8 cellular contexts compared by ENCODE assay signal in genomic region chr1:112701227-112702066, GRCh38. TPM values are rescaled to one million over a fixed set of nuclear protein-coding genes. Genes with fewer than 3 reads are reported as not detected.
DNase-seq lines count a peak whose midpoint lies in the region; ATAC-seq, FAIRE-seq and TF ChIP-seq lines count a peak whose summit lies in the region.

No MANE protein-coding gene starts in this region.

- peak overlapping the region; percentile 48 for H3K23ac ChIP-seq in mesendoderm (ENCODE audit: low read length)

- H3K9me3 ChIP-seq in astrocyte (ENCODE audit: insufficient read depth, low read depth, low read length) (no peaks in the 10 kb centered on the region), thoracic aorta (no peaks in the 10 kb centered on the region)

- no peak for ATAC-seq in activated CD4-positive, alpha-beta T cell treated with anti-CD3 and anti-CD28 coated beads for 36 hours
- ATAC-seq in thoracic aorta (ENCODE audit: insufficient number of reproducible peaks, low FRiP score, low read depth) (no peak), GM18517 (IDR thresholded peaks at IDR 0.05; ENCODE audit: unreplicated experiment) (no peak), HG03520 (IDR thresholded peaks at IDR 0.05; ENCODE audit: unreplicated experiment) (no peak)

- peak overlapping the region; percentile 31 for H3K18ac ChIP-seq in mesendoderm (ENCODE audit: low read length)

- DNase-seq in activated CD4-positive, alpha-beta T cell treated with anti-CD3 and anti-CD28 coated beads for 36 hours = no peak
- no peak for DNase-seq in activated CD4-positive, alpha-beta T cell treated with anti-CD3 and anti-CD28 coated beads for 48 hours
- DNase-seq in astrocyte (ENCODE audit: low read depth) (no peak), mesendoderm (no peak), thoracic aorta (ENCODE audit: low spot score) (no peak), T1000 (lab: John Stamatoyannopoulos, UW) (no peak)

- peaks cover 19% of the 10 kb centered on the region for H3K36me3 Mint-ChIP-seq in activated CD4-positive, alpha-beta T cell treated with anti-CD3 and anti-CD28 coated beads for 36 hours (ENCODE audit: low read depth)
- peaks cover 23% of the 10 kb centered on the region for H3K36me3 Mint-ChIP-seq in astrocyte (ENCODE audit: low read depth, unreplicated experiment)

- peak overlapping the region; percentile 5 for H2BK120ac ChIP-seq in mesendoderm (ENCODE audit: low read depth, low read length)

- peaks cover 22% of the 10 kb centered on the region for H3K36me3 ChIP-seq in astrocyte (ENCODE audit: insufficient read depth, low read length)
- peaks cover 20% of the 10 kb centered on the region for H3K36me3 ChIP-seq in mesendoderm (ENCODE audit: control insufficient read depth, insufficient read depth, low read length)
- H3K36me3 ChIP-seq in thoracic aorta = peaks cover 30% of the 10 kb centered on the region

- peaks cover 30% of the 10 kb centered on the region for H3K79me1 ChIP-seq in mesendoderm (ENCODE audit: low read length)

- H2BK5ac ChIP-seq in mesendoderm (ENCODE audit: low read length) = peak overlapping the region; percentile 81

- H3K4me1 Mint-ChIP-seq in activated CD4-positive, alpha-beta T cell treated with anti-CD3 and anti-CD28 coated beads for 36 hours = peaks cover 66% of the 10 kb centered on the region
- H3K4me1 Mint-ChIP-seq in astrocyte (ENCODE audit: low read depth, unreplicated experiment) = peaks cover 55% of the 10 kb centered on the region

- H4K5ac ChIP-seq in mesendoderm (ENCODE audit: low read length) = no peak overlapping the region

- H3K27ac ChIP-seq in astrocyte (ENCODE audit: low read depth, low read length) (peak overlapping the region; percentile 86), mesendoderm (ENCODE audit: low read depth, low read length) (peak overlapping the region; percentile 93), thoracic aorta (peak overlapping the region; percentile 72 to 87)

- no peaks in the 10 kb centered on the region for H3K27me3 Mint-ChIP-seq in activated CD4-positive, alpha-beta T cell treated with anti-CD3 and anti-CD28 coated beads for 36 hours
- no peaks in the 10 kb centered on the region for H3K27me3 Mint-ChIP-seq in astrocyte (ENCODE audit: low read depth, unreplicated experiment)

- peaks cover 40% of the 10 kb centered on the region for H4K20me1 ChIP-seq in astrocyte (ENCODE audit: insufficient read depth, low read length)

- peak overlapping the region; percentile 78 for H3K4me2 ChIP-seq in astrocyte (ENCODE audit: low read length)
- no peak overlapping the region for H3K4me2 ChIP-seq in mesendoderm (ENCODE audit: low read length)

- peaks cover 59% of the 10 kb centered on the region for H3K4me1 ChIP-seq in astrocyte (ENCODE audit: insufficient read depth, low read length)
- H3K4me1 ChIP-seq in mesendoderm (ENCODE audit: control insufficient read depth, low read depth, low read length) = peaks cover 44% of the 10 kb centered on the region
- H3K4me1 ChIP-seq in thoracic aorta (ENCODE audit: control insufficient read depth in 1 of 2, low read depth in 2 of 2) = peaks cover 20 to 67% of the 10 kb centered on the region in 2 donors

- H3K79me2 ChIP-seq in astrocyte (ENCODE audit: insufficient read depth, low read length) (peaks cover 46% of the 10 kb centered on the region), mesendoderm (ENCODE audit: control insufficient read depth, insufficient read depth, low read length) (peaks cover 19% of the 10 kb centered on the region)

- H3K4me3 ChIP-seq in astrocyte (ENCODE audit: insufficient read depth, low read depth, low read length) (no peak overlapping the region), mesendoderm (ENCODE audit: low read length) (no peak overlapping the region), thoracic aorta (peak overlapping the region; percentile 32)

- no peak overlapping the region for H4K8ac ChIP-seq in mesendoderm (ENCODE audit: low read depth, low read length)

- intact Hi-C loops in activated CD4-positive, alpha-beta T cell treated with anti-CD3 and anti-CD28 coated beads for 36 hours (cut with DNase I, micrococcal nuclease) = no loop called here

- no CpG with 5 or more reads among the region's 17 CpGs for WGBS in mesendoderm (ENCODE audit: extremely low coverage, insufficient coverage, low lambda C conversion rate)

- no peaks in the 10 kb centered on the region for H3K9me3 Mint-ChIP-seq in activated CD4-positive, alpha-beta T cell treated with anti-CD3 and anti-CD28 coated beads for 36 hours (ENCODE audit: low read depth)
- H3K9me3 Mint-ChIP-seq in astrocyte (ENCODE audit: unreplicated experiment) = no peaks in the 10 kb centered on the region

- H3K27me3 ChIP-seq in astrocyte (ENCODE audit: insufficient read depth, low read length) (no peaks in the 10 kb centered on the region), mesendoderm (ENCODE audit: insufficient read depth, low read length, poor library complexity) (no peaks in the 10 kb centered on the region), thoracic aorta (replicated peaks; ENCODE audit: insufficient read depth) (no peaks in the 10 kb centered on the region)

- TF ChIP-seq CTCF in astrocyte (IDR thresholded peaks at IDR 0.05; ENCODE audit: insufficient read depth, low read depth, low read length) = no peak
- TF ChIP-seq CTCF in thoracic aorta (IDR thresholded peaks at IDR 0.05) = no peak

- POLR2A ChIA-PET in activated CD4-positive, alpha-beta T cell treated with anti-CD3 and anti-CD28 coated beads for 36 hours (lab: Charles Lee) = no interaction called here

- peak overlapping the region; percentile 69 for H3K9ac ChIP-seq in astrocyte (ENCODE audit: low read length)
- H3K9ac ChIP-seq in mesendoderm (ENCODE audit: low read length) = peak overlapping the region; percentile 63

- H2BK15ac ChIP-seq in mesendoderm (replicated peaks; ENCODE audit: low read depth) = no peak overlapping the region

- no peak overlapping the region for H3K4me3 Mint-ChIP-seq in activated CD4-positive, alpha-beta T cell treated with anti-CD3 and anti-CD28 coated beads for 36 hours
- peak overlapping the region; percentile 71 for H3K4me3 Mint-ChIP-seq in astrocyte (ENCODE audit: unreplicated experiment)

- H3K56ac ChIP-seq in mesendoderm (ENCODE audit: low read length) = peak overlapping the region; percentile 79

- H3K4ac ChIP-seq in mesendoderm (ENCODE audit: low read depth, low read length) = no peak overlapping the region

- no peak for FAIRE-seq in astrocyte (lab: Jason Lieb, UNC)

- CTCF ChIA-PET in activated CD4-positive, alpha-beta T cell treated with anti-CD3 and anti-CD28 coated beads for 36 hours (lab: Charles Lee) = interaction anchor here (0.6 to 4.2 kb wide), 5 partner anchors 15 to 320 kb away, joined by 3 to 41 read pairs (median 3); partner anchors contain the start of gene PPM1J

- H2AFZ ChIP-seq in astrocyte (ENCODE audit: low read depth, low read length) = no peak overlapping the region

- peak overlapping the region; percentile 87 for H3K27ac Mint-ChIP-seq in activated CD4-positive, alpha-beta T cell treated with anti-CD3 and anti-CD28 coated beads for 36 hours
- H3K27ac Mint-ChIP-seq in astrocyte (ENCODE audit: unreplicated experiment) = peak overlapping the region; percentile 96

- H2AK5ac ChIP-seq in mesendoderm (ENCODE audit: low read length) = no peak overlapping the region

RNA-seq across cellular contexts. Expression of gene RHOC, which starts 5.5 kb away (rescaled TPM):
- 10 to 100 TPM; 32.8 to 45.7 TPM for total RNA-seq in activated CD4-positive, alpha-beta T cell treated with anti-CD3 and anti-CD28 coated beads for 36 hours
- total RNA-seq in astrocyte (585 and 657 TPM in 2 replicates), thoracic aorta (100 to 1,000 TPM; 297 to 378 TPM)
- polyA plus RNA-seq in mesendoderm (2013, experiment 1 of 2) = 107 TPM
- polyA plus RNA-seq in mesendoderm (2013, experiment 2 of 2) = 105 TPM

RNA-seq across cellular contexts. Expression of gene PPM1J, which starts 13.7 kb away (rescaled TPM):
- total RNA-seq in activated CD4-positive, alpha-beta T cell treated with anti-CD3 and anti-CD28 coated beads for 36 hours = under 1 TPM; 0.75 to 0.88 TPM
- total RNA-seq in astrocyte = 5.2 TPM in 2 replicates
- 9.5 TPM for polyA plus RNA-seq in mesendoderm (2013, experiment 1 of 2)
- 8.6 TPM for polyA plus RNA-seq in mesendoderm (2013, experiment 2 of 2)
- total RNA-seq in thoracic aorta = 1 to 10 TPM; 2.3 to 2.7 TPM

RNA-seq across cellular contexts. Expression of gene MOV10, which starts 27.0 kb away (rescaled TPM):
- 10 to 100 TPM; 80.3 to 87.5 TPM for total RNA-seq in activated CD4-positive, alpha-beta T cell treated with anti-CD3 and anti-CD28 coated beads for 36 hours
- total RNA-seq in astrocyte (121 and 147 TPM in 2 replicates), thoracic aorta (10 to 100 TPM; 28.3 to 31.9 TPM)
- 49.5 TPM for polyA plus RNA-seq in mesendoderm (2013, experiment 1 of 2)
- 46.4 TPM for polyA plus RNA-seq in mesendoderm (2013, experiment 2 of 2)

Comparison
In these comparisons a context has a peak if more than half of its experiments do, and no peak if none do; other contexts are left out.
1. RNA of gene RHOC, which starts 5.5 kb away (total RNA-seq): 585 to 657 TPM in astrocyte and 297 to 378 TPM in thoracic aorta; 32.8 to 45.7 TPM in activated CD4-positive, alpha-beta T cell treated with anti-CD3 and anti-CD28 coated beads for 36 hours; every median in the first group is over 4 times any median in the second.
2. Peak in every context shown above with its lines, with median percentiles within 50 percentile points of each other: H3K27ac ChIP-seq.